Comparison of ENCODE assay signal across 18 cellular contexts in the genomic region with DNA sequence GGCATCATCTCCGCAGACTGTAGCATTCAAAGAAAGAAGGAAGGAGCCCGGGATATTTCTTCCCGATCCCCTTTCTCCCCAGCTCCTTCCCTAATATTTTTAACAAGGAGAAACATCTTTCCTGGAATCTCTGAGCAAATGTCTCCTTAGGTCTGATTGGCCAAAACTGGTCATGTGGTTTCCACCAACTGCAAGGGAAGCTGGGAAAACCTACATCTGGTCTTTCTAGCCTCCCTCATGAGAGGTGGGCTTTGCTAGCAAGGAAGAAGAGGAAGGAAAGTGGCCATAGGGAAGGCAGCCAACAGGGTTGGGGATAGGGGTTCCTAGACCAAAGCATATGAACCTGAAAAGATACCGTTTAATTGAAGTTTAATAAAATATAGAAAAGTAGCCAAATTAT. TPM values are rescaled to one million over a fixed set of nuclear protein-coding genes. Genes with fewer than 3 reads are reported as not detected.
DNase-seq lines count a peak whose midpoint lies in the region; TF ChIP-seq lines count a peak whose summit lies in the region.
"Had no signal": no experiment of that assay in that cellular context is flagged by ENCODE, and none has a peak within 500 bp of the region (broad histone marks: within the 10 kb centered on the region; RNA-seq: fewer than 3 reads in every experiment).

No MANE protein-coding gene starts in this region.

- WGBS in endodermal cell (ENCODE audit: insufficient coverage in 1 of 2, insufficient read length in 1 of 2), 2 experiments = 88 to 100% methylated on average over 2 to 3 of the region's 4 CpGs

- H3K9me3 ChIP-seq in endodermal cell (ENCODE audit: control insufficient read depth, low read length) = peaks cover 6% of the 10 kb centered on the region
- H3K9me3 ChIP-seq: BLaER1 had no signal

- H3K9ac ChIP-seq in endodermal cell (ENCODE audit: extremely low read depth, low read length, poor library complexity, severe bottlenecking) = no peak overlapping the region
- H3K9ac ChIP-seq: BLaER1 had no signal

- H3K27me3 Mint-ChIP-seq in endodermal cell (ENCODE audit: insufficient read depth) = no peaks in the 10 kb centered on the region

- in situ Hi-C loops in SK-MEL-5 (cut with HindIII; ENCODE audit: low pct_unique_long_range_greater_than_20kb, low sequenced_read_pairs) = no loop called here

- no peak overlapping the region for H3K27ac ChIP-seq in endodermal cell (ENCODE audit: low read depth, low read length)
- H3K27ac ChIP-seq: BLaER1 had no signal

- H3K4me1 Mint-ChIP-seq in endodermal cell = peaks cover 4% of the 10 kb centered on the region
- H3K4me1 Mint-ChIP-seq: CD4-positive, alpha-beta memory T cell had no signal

- H3K9me3 Mint-ChIP-seq in endodermal cell = no peaks in the 10 kb centered on the region

- TF ChIP-seq CTCF in endodermal cell (conservative IDR thresholded peaks at IDR 0.05) = no peak

- peak; percentile 72 for DNase-seq in NCI-H2171 treated with DMSO at 0.1 percent for 48 hours (lab: John Stamatoyannopoulos, UW)
- no peak for DNase-seq in NCI-H2171 (lab: John Stamatoyannopoulos, UW)
- DNase-seq in SK-MEL-5 (ENCODE audit: low read depth, low spot score) = peak; percentile 8
- peak; percentile 37 for DNase-seq in endodermal cell
- DNase-seq in NCI-H2029 treated with DMSO at 0.1 percent for 48 hours (lab: John Stamatoyannopoulos, UW) = no peak
- DNase-seq in iPS-NIHi7 (ENCODE audit: extremely low spot score) = no peak
- no peak for DNase-seq in NCI-H187 (lab: John Stamatoyannopoulos, UW)
- DNase-seq: 8988T; CD4-positive, alpha-beta memory T cell; DMS53; DND-41; H9 had no signal

- H3K27ac Mint-ChIP-seq in endodermal cell = no peak overlapping the region
- H3K27ac Mint-ChIP-seq: CD14-positive monocyte; CD4-positive, alpha-beta memory T cell; H9 had no signal

- no peaks in the 10 kb centered on the region for H3K4me1 ChIP-seq in endodermal cell (ENCODE audit: control insufficient read depth, insufficient read depth, low read length)

- no peaks in the 10 kb centered on the region for H3K27me3 ChIP-seq in endodermal cell (ENCODE audit: control insufficient read depth, insufficient read depth, low read length, poor library complexity, severe bottlenecking)
- H3K27me3 ChIP-seq: BLaER1 had no signal

- H3K36me3 Mint-ChIP-seq in endodermal cell (ENCODE audit: low read depth) = no peaks in the 10 kb centered on the region
- H3K36me3 Mint-ChIP-seq: CD14-positive monocyte; CD4-positive, alpha-beta memory T cell had no signal

- no peak overlapping the region for H3K4me3 ChIP-seq in endodermal cell (ENCODE audit: low read length)
- H3K4me3 ChIP-seq: BLaER1 had no signal

- no peak overlapping the region for H3K4me3 Mint-ChIP-seq in endodermal cell
- H3K4me3 Mint-ChIP-seq: CD14-positive monocyte; CD4-positive, alpha-beta memory T cell; H9 had no signal

- H3K36me3 ChIP-seq in endodermal cell (ENCODE audit: control insufficient read depth, insufficient read depth, low read length) = no peaks in the 10 kb centered on the region
- H3K36me3 ChIP-seq: BLaER1 had no signal

RNA-seq across cellular contexts. Expression of a gene that starts 35.1 kb away (rescaled TPM):
- total RNA-seq in SK-MEL-5 (2014; rRNA removed; shearing (Covaris generic)) = 12.2 and 13.9 TPM in 2 replicates
- polyA plus RNA-seq in SK-MEL-5 (2015; cell fraction: cytosol; rRNA removed) = 25.7 and 27.7 TPM in 2 replicates
- polyA plus RNA-seq in SK-MEL-5 (2015; cell fraction: nucleus; rRNA removed) = 10.8 and 17.5 TPM in 2 replicates
- total RNA-seq in endodermal cell = 10 to 100 TPM; 20.4 to 24.4 TPM
- polyA plus RNA-seq in endodermal cell (2013, experiment 1 of 2) = 19.2 TPM
- 18.4 TPM for polyA plus RNA-seq in endodermal cell (2013, experiment 2 of 2)

RNA-seq across cellular contexts. Expression of a gene that starts 46.3 kb away (rescaled TPM):
- not detected in 2 replicates for total RNA-seq in SK-MEL-5 (2014; rRNA removed; shearing (Covaris generic))
- not detected in 2 replicates for polyA plus RNA-seq in SK-MEL-5 (2015; cell fraction: cytosol; rRNA removed)
- polyA plus RNA-seq in SK-MEL-5 (2015; cell fraction: nucleus; rRNA removed) = 0.20 and 0.41 TPM in 2 replicates
- under 1 TPM; 0.29 to 0.51 TPM for total RNA-seq in endodermal cell
- 1.00 TPM for polyA plus RNA-seq in endodermal cell (2013, experiment 1 of 2)
- 1.2 TPM for polyA plus RNA-seq in endodermal cell (2013, experiment 2 of 2)
- total RNA-seq: A673; CD4-positive, alpha-beta memory T cell; H1; HepG2 had no signal
- polyA plus RNA-seq: AG04450, CD14-positive monocyte, HepG2 had no signal

RNA-seq across cellular contexts. Expression of a gene that starts 46.4 kb away (rescaled TPM):
- 6.2 and 6.6 TPM in 2 replicates for total RNA-seq in SK-MEL-5 (2014; rRNA removed; shearing (Covaris generic))
- 7.7 and 7.9 TPM in 2 replicates for polyA plus RNA-seq in SK-MEL-5 (2015; cell fraction: cytosol; rRNA removed)
- polyA plus RNA-seq in SK-MEL-5 (2015; cell fraction: nucleus; rRNA removed) = 3.5 and 16.2 TPM in 2 replicates
- 1 to 10 TPM; 3.8 to 7.2 TPM for total RNA-seq in endodermal cell
- polyA plus RNA-seq in endodermal cell (2013, experiment 1 of 2) = 7.3 TPM
- polyA plus RNA-seq in endodermal cell (2013, experiment 2 of 2) = 7.6 TPM
- total RNA-seq: A673; CD4-positive, alpha-beta memory T cell had no signal
- polyA plus RNA-seq: AG04450; CD14-positive monocyte; CD4-positive, alpha-beta memory T cell had no signal

RNA-seq across cellular contexts. Expression of a gene that starts 51.2 kb away (rescaled TPM):
- total RNA-seq in SK-MEL-5 (2014; rRNA removed; shearing (Covaris generic)) = 0.03 and 0.11 TPM in 2 replicates
- polyA plus RNA-seq in SK-MEL-5 (2015; cell fraction: cytosol; rRNA removed) = not detected in 2 replicates
- polyA plus RNA-seq in SK-MEL-5 (2015; cell fraction: nucleus; rRNA removed) = not detected in 2 replicates
- 1 to 10 TPM; 2.7 to 3.1 TPM for total RNA-seq in endodermal cell
- 3.9 TPM for polyA plus RNA-seq in endodermal cell (2013, experiment 1 of 2)
- polyA plus RNA-seq in endodermal cell (2013, experiment 2 of 2) = 3.4 TPM
- total RNA-seq: A673; CD4-positive, alpha-beta memory T cell; HepG2 had no signal
- polyA plus RNA-seq: AG04450; CD4-positive, alpha-beta memory T cell; HepG2 had no signal

Comparison
In these comparisons a context has a peak if more than half of its experiments do, and no peak if none do; other contexts are left out.
1. DNase-seq: peak in NCI-H2171 treated with DMSO at 0.1 percent for 48 hours (single experiment), SK-MEL-5 (single experiment) and endodermal cell (single experiment); none in NCI-H2171 (single experiment), NCI-H2029 treated with DMSO at 0.1 percent for 48 hours (single experiment), iPS-NIHi7 (single experiment) and NCI-H187 (0 of 2).